7 cellular contexts compared by ENCODE assay signal in the genomic region with DNA sequence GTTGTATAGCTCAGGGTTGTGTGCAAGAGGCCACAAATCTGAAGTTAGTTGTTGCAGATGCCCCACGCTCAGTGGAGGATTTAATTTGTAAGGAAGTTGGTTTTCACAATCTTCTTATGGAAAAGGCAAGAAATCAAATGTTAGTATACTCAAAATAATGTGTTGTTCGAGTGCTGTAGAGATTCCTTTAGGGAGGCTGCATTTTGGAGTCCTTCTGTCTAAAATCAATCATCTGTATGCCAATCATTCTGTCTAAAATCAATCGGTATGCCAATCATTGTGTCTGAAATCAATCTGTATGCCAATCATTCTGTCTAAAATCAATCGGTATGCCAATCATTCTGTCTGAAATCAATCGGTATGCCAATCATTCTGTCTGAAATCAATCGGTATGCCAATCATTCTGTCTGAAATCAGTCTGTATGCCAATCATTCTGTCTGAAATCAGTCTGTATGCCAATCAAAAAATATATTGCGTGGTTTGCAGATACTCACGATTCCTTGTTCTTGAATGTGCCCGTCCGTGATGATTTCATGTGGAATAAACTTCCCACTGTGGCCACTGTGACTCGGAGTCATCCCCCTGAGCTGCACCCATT. TPM values are rescaled to one million over a fixed set of nuclear protein-coding genes. Genes with fewer than 3 reads are reported as not detected.
"Had no signal": no experiment of that assay in that cellular context is flagged by ENCODE, and none has a peak within 500 bp of the region (broad histone marks: within the 10 kb centered on the region; RNA-seq: fewer than 3 reads in every experiment).

No MANE protein-coding gene starts in this region.

RNA-seq across cellular contexts. Expression of gene VIPR2, which starts 19.1 kb away (rescaled TPM):
- total RNA-seq: OCI-LY7, PC-3, PC-9, RPMI7951, SJSA1, SK-MEL-5 had no signal
- polyA plus RNA-seq: SK-N-SH had no signal
